19 cellular contexts compared by ENCODE assay signal in genomic region chr14:104419865-104420458, GRCh38.
"Had no signal": no experiment of that assay in that cellular context is flagged by ENCODE, and none has a peak within 500 bp of the region (broad histone marks: within the 10 kb centered on the region; RNA-seq: fewer than 3 reads in every experiment).

No MANE protein-coding gene starts in this region.

- H3K9me3 Mint-ChIP-seq: activated B cell treated with CpG ODN at 0.5 μM for 24 hours; activated CD4-positive, alpha-beta T cell treated with anti-CD3 and anti-CD28 coated beads, Interleukin-2, amount 10 ng/mL, durations not matched to agents 24 days and 14 days; activated T-cell treated with anti-CD3 and anti-CD28 coated beads, Interleukin-2, amount 50 U/mL, for 24 hours; naive thymus-derived CD8-positive, alpha-beta T cell; stimulated activated naive CD8-positive, alpha-beta T cell treated with anti-CD3 and anti-CD28 coated beads, Interleukin-15, amount 100 ng/mL, for 72 hours had no signal

- H3K4me1 ChIP-seq: prostate gland had no signal

- ATAC-seq: left cardiac atrium; mucosa of descending colon; naive thymus-derived CD8-positive, alpha-beta T cell; stimulated activated naive CD8-positive, alpha-beta T cell treated with anti-CD3 and anti-CD28 coated beads, Interleukin-15, amount 100 ng/mL, for 72 hours had no signal

- H3K4me3 Mint-ChIP-seq: activated B cell treated with CpG ODN at 0.5 μM for 24 hours; activated CD4-positive, alpha-beta T cell treated with anti-CD3 and anti-CD28 coated beads, Interleukin-2, amount 10 ng/mL, durations not matched to agents 24 days and 14 days; activated naive CD8-positive, alpha-beta T cell; activated T-cell treated with anti-CD3 and anti-CD28 coated beads, Interleukin-2, amount 50 U/mL, for 24 hours; naive thymus-derived CD8-positive, alpha-beta T cell; stimulated activated naive CD8-positive, alpha-beta T cell treated with anti-CD3 and anti-CD28 coated beads, Interleukin-15, amount 100 ng/mL, for 72 hours had no signal

- H3K4me1 Mint-ChIP-seq: activated B cell treated with CpG ODN at 0.5 μM for 24 hours; activated CD4-positive, alpha-beta T cell treated with anti-CD3 and anti-CD28 coated beads, Interleukin-2, amount 10 ng/mL, durations not matched to agents 24 days and 14 days; naive thymus-derived CD8-positive, alpha-beta T cell; stimulated activated naive CD8-positive, alpha-beta T cell treated with anti-CD3 and anti-CD28 coated beads, Interleukin-15, amount 100 ng/mL, for 72 hours had no signal

- H3K36me3 ChIP-seq: brain microvascular endothelial cell, prostate gland had no signal

- H3K9me3 ChIP-seq: mucosa of descending colon, prostate gland, testis had no signal

- DNase-seq: activated B cell treated with CpG ODN at 0.5 μM for 24 hours; activated CD4-positive, alpha-beta T cell treated with anti-CD3 and anti-CD28 coated beads, Interleukin-2, amount 10 ng/mL, durations not matched to agents 24 days and 14 days; activated gamma-delta T cell; activated T-cell treated with anti-CD3 and anti-CD28 coated beads, Interleukin-2, amount 50 U/mL, for 24 hours; amygdala; brain microvascular endothelial cell; cerebellar nuclear complex; dermis blood vessel endothelial cell; hypothalamus; left cardiac atrium; mucosa of descending colon; nucleus accumbens; stimulated activated CD4-positive, alpha-beta T cell treated with anti-CD3 and anti-CD28 coated beads, Interleukin-12 subunit alpha, Interleukin-12 subunit beta, amount 100 ng/mL, for 4 hours; stimulated activated CD4-positive, alpha-beta T cell treated with anti-CD3 and anti-CD28 coated beads, Interleukin-2, amount 100 ng/mL, for 48 hours; stimulated activated naive CD8-positive, alpha-beta T cell treated with anti-CD3 and anti-CD28 coated beads, Interleukin-15, amount 100 ng/mL, for 72 hours; testis had no signal

- H3K27ac Mint-ChIP-seq: activated B cell treated with CpG ODN at 0.5 μM for 24 hours; activated CD4-positive, alpha-beta T cell treated with anti-CD3 and anti-CD28 coated beads, Interleukin-2, amount 10 ng/mL, durations not matched to agents 24 days and 14 days; activated naive CD8-positive, alpha-beta T cell; activated T-cell treated with anti-CD3 and anti-CD28 coated beads, Interleukin-2, amount 50 U/mL, for 24 hours; stimulated activated naive CD8-positive, alpha-beta T cell treated with anti-CD3 and anti-CD28 coated beads, Interleukin-15, amount 100 ng/mL, for 72 hours had no signal

- H3K4me3 ChIP-seq: mucosa of descending colon, prostate gland, testis had no signal

- H3K27ac ChIP-seq: brain microvascular endothelial cell, prostate gland, testis had no signal

- H3K27me3 ChIP-seq: brain microvascular endothelial cell, testis had no signal

- H3K27me3 Mint-ChIP-seq: activated naive CD8-positive, alpha-beta T cell had no signal

- H3K36me3 Mint-ChIP-seq: activated naive CD8-positive, alpha-beta T cell; naive thymus-derived CD8-positive, alpha-beta T cell had no signal
